In the genomic region with DNA sequence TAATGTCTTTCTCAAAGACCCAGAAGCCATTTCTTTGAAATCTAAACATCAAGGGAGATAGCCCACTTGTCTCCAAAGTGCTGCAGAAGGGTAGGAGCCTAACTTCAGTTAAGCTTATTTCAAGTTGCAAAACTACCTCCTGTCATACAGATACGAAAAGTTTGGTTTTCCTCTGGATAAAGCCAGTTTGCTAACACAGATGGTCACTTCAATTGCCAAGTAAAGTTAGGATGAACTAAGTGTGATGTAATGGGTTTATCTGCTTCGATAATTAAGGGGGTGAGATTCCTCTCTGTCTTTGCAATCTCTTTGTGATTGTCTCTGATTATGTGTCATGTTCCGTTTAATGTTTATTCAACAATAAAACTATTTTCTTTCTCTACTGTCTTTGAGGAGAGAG, we compare ENCODE assay signal across 2 cellular contexts.
TF ChIP-seq lines count a peak whose summit lies in the region.

No MANE protein-coding gene starts in this region.

TF ChIP-seq in IMR-90, 13 proteins besides CTCF, POLR2A, EP300 and RAD21:
- TF ChIP-seq MAFK (IDR thresholded peaks at IDR 0.05; ENCODE audit: low read depth, low read length): no peak
- TF ChIP-seq RCOR1 (IDR thresholded peaks at IDR 0.05; ENCODE audit: insufficient replicate concordance, low read length): no peak
- TF ChIP-seq CEBPB (IDR thresholded peaks at IDR 0.05; ENCODE audit: low read depth, low read length): 0 out of 2 replicates have a peak, but pooled peaks have one; percentile 3
- no peak for TF ChIP-seq NFE2L2 (IDR thresholded peaks at IDR 0.05; ENCODE audit: low read depth, low read length)

TF ChIP-seq in K562, 482 proteins besides CTCF, POLR2A, EP300 and RAD21:
- TF ChIP-seq, protein P1, sequence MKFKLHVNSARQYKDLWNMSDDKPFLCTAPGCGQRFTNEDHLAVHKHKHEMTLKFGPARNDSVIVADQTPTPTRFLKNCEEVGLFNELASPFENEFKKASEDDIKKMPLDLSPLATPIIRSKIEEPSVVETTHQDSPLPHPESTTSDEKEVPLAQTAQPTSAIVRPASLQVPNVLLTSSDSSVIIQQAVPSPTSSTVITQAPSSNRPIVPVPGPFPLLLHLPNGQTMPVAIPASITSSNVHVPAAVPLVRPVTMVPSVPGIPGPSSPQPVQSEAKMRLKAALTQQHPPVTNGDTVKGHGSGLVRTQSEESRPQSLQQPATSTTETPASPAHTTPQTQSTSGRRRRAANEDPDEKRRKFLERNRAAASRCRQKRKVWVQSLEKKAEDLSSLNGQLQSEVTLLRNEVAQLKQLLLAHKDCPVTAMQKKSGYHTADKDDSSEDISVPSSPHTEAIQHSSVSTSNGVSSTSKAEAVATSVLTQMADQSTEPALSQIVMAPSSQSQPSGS (CRISPR knock-in tag; IDR thresholded peaks at IDR 0.05): no peak
- TF ChIP-seq IFI16 (CRISPR knock-in tag; IDR thresholded peaks at IDR 0.05) (no peak), ZNF668 (CRISPR knock-in tag; IDR thresholded peaks at IDR 0.05) (no peak), TSC22D4 (tag; IDR thresholded peaks at IDR 0.05) (no peak), MXI1 (IDR thresholded peaks at IDR 0.05; ENCODE audit: low read depth, low read length) (no peak), ZZZ3 (IDR thresholded peaks at IDR 0.05) (no peak), CXXC5 (CRISPR knock-in tag; IDR thresholded peaks at IDR 0.05) (no peak), ZNF57 (CRISPR knock-in tag; IDR thresholded peaks at IDR 0.05) (no peak), CEBPB (tag; IDR thresholded peaks at IDR 0.05) (no peak), NFATC3 (IDR thresholded peaks at IDR 0.05) (no peak), KLF13 (tag; IDR thresholded peaks at IDR 0.05; ENCODE audit: borderline replicate concordance, low read depth) (no peak), RBM14 (IDR thresholded peaks at IDR 0.05; ENCODE audit: borderline replicate concordance, insufficient read depth, low read depth, low read length) (no peak), ETV6 (IDR thresholded peaks at IDR 0.05; ENCODE audit: borderline replicate concordance in 1 of 2, low read depth in 2 of 2, low read length in 1 of 2) (no peak), ETV6 (CRISPR knock-in tag; IDR thresholded peaks at IDR 0.05; ENCODE audit: borderline replicate concordance) (no peak)
- TF ChIP-seq, protein P2, sequence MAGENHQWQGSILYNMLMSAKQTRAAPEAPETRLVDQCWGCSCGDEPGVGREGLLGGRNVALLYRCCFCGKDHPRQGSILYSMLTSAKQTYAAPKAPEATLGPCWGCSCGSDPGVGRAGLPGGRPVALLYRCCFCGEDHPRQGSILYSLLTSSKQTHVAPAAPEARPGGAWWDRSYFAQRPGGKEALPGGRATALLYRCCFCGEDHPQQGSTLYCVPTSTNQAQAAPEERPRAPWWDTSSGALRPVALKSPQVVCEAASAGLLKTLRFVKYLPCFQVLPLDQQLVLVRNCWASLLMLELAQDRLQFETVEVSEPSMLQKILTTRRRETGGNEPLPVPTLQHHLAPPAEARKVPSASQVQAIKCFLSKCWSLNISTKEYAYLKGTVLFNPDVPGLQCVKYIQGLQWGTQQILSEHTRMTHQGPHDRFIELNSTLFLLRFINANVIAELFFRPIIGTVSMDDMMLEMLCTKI (IDR thresholded peaks at IDR 0.05; ENCODE audit: partially characterized antibody): no peak
- TF ChIP-seq, protein P3, sequence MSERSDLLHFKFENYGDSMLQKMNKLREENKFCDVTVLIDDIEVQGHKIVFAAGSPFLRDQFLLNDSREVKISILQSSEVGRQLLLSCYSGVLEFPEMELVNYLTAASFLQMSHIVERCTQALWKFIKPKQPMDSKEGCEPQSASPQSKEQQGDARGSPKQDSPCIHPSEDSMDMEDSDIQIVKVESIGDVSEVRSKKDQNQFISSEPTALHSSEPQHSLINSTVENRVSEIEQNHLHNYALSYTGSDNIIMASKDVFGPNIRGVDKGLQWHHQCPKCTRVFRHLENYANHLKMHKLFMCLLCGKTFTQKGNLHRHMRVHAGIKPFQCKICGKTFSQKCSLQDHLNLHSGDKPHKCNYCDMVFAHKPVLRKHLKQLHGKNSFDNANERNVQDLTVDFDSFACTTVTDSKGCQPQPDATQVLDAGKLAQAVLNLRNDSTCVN (CRISPR knock-in tag; IDR thresholded peaks at IDR 0.05): no peak
- TF ChIP-seq, protein P4, sequence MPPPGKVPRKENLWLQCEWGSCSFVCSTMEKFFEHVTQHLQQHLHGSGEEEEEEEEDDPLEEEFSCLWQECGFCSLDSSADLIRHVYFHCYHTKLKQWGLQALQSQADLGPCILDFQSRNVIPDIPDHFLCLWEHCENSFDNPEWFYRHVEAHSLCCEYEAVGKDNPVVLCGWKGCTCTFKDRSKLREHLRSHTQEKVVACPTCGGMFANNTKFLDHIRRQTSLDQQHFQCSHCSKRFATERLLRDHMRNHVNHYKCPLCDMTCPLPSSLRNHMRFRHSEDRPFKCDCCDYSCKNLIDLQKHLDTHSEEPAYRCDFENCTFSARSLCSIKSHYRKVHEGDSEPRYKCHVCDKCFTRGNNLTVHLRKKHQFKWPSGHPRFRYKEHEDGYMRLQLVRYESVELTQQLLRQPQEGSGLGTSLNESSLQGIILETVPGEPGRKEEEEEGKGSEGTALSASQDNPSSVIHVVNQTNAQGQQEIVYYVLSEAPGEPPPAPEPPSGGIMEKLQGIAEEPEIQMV (tag; conservative IDR thresholded peaks at IDR 0.05; ENCODE audit: low read depth): no peak
- TF ChIP-seq, protein P5, sequence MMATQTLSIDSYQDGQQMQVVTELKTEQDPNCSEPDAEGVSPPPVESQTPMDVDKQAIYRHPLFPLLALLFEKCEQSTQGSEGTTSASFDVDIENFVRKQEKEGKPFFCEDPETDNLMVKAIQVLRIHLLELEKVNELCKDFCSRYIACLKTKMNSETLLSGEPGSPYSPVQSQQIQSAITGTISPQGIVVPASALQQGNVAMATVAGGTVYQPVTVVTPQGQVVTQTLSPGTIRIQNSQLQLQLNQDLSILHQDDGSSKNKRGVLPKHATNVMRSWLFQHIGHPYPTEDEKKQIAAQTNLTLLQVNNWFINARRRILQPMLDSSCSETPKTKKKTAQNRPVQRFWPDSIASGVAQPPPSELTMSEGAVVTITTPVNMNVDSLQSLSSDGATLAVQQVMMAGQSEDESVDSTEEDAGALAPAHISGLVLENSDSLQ (IDR thresholded peaks at IDR 0.05): no peak
